In the genomic region with DNA sequence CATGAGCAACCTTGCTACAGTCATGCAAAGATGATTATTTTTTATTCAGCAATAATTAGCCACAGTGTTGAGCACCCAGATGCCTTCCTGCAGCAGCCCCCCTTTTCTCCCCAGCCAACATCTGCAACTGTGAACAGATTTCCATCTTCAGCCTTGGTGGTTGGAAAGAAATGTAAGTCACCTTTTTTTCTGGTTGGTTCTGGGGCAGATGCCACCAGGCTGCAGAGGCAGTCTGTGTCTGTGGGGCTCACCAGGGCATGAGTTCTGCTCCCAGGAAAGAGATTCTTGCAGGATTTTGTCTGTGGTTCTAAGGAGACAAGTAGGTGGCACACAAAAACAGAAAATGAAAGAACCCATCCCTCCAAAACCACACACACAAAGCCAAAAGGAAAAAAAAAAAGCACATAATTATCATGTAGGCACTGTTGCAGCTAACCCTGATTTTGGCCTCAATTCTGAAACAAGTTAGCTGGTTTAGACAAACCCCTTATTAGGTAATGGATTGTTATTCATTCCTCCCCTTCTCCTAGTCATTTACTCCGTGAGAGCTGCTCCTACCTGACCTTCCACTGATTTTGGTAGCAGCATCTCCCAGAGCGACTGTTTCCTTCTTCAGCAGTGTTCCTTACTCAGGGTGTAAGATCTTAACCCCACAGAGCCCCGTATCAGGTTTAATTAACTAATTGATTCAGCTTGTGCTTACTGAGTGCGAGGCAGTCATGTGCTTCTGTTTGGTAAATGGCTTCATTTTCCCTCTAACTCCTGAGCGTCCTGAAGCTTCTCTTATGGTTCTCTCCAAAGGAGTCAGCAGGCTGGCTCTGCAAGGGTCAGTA, we compare ENCODE assay signal across 9 cellular contexts. TPM values are rescaled to one million over a fixed set of nuclear protein-coding genes. Genes with fewer than 3 reads are reported as not detected.
DNase-seq lines count a peak whose midpoint lies in the region; ATAC-seq lines count a peak whose summit lies in the region.
"Had no signal": no experiment of that assay in that cellular context is flagged by ENCODE, and none has a peak within 500 bp of the region (broad histone marks: within the 10 kb centered on the region; RNA-seq: fewer than 3 reads in every experiment).

No MANE protein-coding gene starts in this region.

- peaks cover 23% of the 10 kb centered on the region for H3K4me1 ChIP-seq in CD8-positive, alpha-beta memory T cell (ENCODE audit: insufficient read depth, low read length)

- H3K9me3 ChIP-seq in CD8-positive, alpha-beta memory T cell (ENCODE audit: low read length) = no peaks in the 10 kb centered on the region

- H3K4me3 Mint-ChIP-seq in T-helper 1 cell treated with Interleukin-12 subunit alpha and Interleukin-12 subunit beta and Interleukin-4 antibody, amounts not matched to agents 30 μg/mL and 1 μg/mL, for 36 hours = peak overlapping the region; percentile 3
- H3K4me3 Mint-ChIP-seq in stimulated activated naive CD8-positive, alpha-beta T cell treated with anti-CD3 and anti-CD28 coated beads, Interleukin-15, Interleukin-2, amounts not matched to agents 100 ng/mL and 50 ng/mL, for 24 hours = peak overlapping the region; percentile 69
- peak overlapping the region in 3 of 7 donors; percentile 10 to 40 (median 23) for H3K4me3 Mint-ChIP-seq in CD8-positive, alpha-beta memory T cell

- ATAC-seq in HG02759 (IDR thresholded peaks at IDR 0.05; ENCODE audit: unreplicated experiment) = no peak

- no peaks in the 10 kb centered on the region for H3K27me3 ChIP-seq in CD8-positive, alpha-beta memory T cell (ENCODE audit: insufficient read depth, low read length, poor library complexity, severe bottlenecking)

- peak; percentile 25 for DNase-seq in NCI-H2107 treated with DMSO at 0.1 percent for 48 hours (lab: John Stamatoyannopoulos, UW; ENCODE audit: unreplicated experiment)
- DNase-seq in NCI-H2107 (lab: John Stamatoyannopoulos, UW) = no peak
- peak; percentile 74 for DNase-seq in fibroblast of peridontal ligament (ENCODE audit: extremely low read depth)
- DNase-seq in CD8-positive, alpha-beta memory T cell = no peak
- no peak for DNase-seq in effector CD8-positive, alpha-beta T cell (lab: John Stamatoyannopoulos, UW)
- DNase-seq: Right ventricle myocardium superior had no signal

- no peaks in the 10 kb centered on the region for H3K27me3 Mint-ChIP-seq in T-helper 1 cell treated with Interleukin-12 subunit alpha and Interleukin-12 subunit beta and Interleukin-4 antibody, amounts not matched to agents 30 μg/mL and 1 μg/mL, for 36 hours (ENCODE audit: low read depth)
- no peaks in the 10 kb centered on the region for H3K27me3 Mint-ChIP-seq in stimulated activated naive CD8-positive, alpha-beta T cell treated with anti-CD3 and anti-CD28 coated beads, Interleukin-15, Interleukin-2, amounts not matched to agents 100 ng/mL and 50 ng/mL, for 24 hours
- no peaks in the 10 kb centered on the region for H3K27me3 Mint-ChIP-seq in CD8-positive, alpha-beta memory T cell

- peaks cover 61% of the 10 kb centered on the region for H3K4me1 Mint-ChIP-seq in T-helper 1 cell treated with Interleukin-12 subunit alpha and Interleukin-12 subunit beta and Interleukin-4 antibody, amounts not matched to agents 30 μg/mL and 1 μg/mL, for 36 hours (ENCODE audit: low read depth)
- H3K4me1 Mint-ChIP-seq in stimulated activated naive CD8-positive, alpha-beta T cell treated with anti-CD3 and anti-CD28 coated beads, Interleukin-15, Interleukin-2, amounts not matched to agents 100 ng/mL and 50 ng/mL, for 24 hours (ENCODE audit: low read depth) = peaks cover 75% of the 10 kb centered on the region
- peaks cover 55 to 85% (median 77%) of the 10 kb centered on the region in 3 donors for H3K4me1 Mint-ChIP-seq in CD8-positive, alpha-beta memory T cell

- no peaks in the 10 kb centered on the region for H3K9me3 Mint-ChIP-seq in T-helper 1 cell treated with Interleukin-12 subunit alpha and Interleukin-12 subunit beta and Interleukin-4 antibody, amounts not matched to agents 30 μg/mL and 1 μg/mL, for 36 hours
- no peaks in the 10 kb centered on the region for H3K9me3 Mint-ChIP-seq in stimulated activated naive CD8-positive, alpha-beta T cell treated with anti-CD3 and anti-CD28 coated beads, Interleukin-15, Interleukin-2, amounts not matched to agents 100 ng/mL and 50 ng/mL, for 24 hours
- no peaks in the 10 kb centered on the region for H3K9me3 Mint-ChIP-seq in CD8-positive, alpha-beta memory T cell

- no peak overlapping the region for H3K27ac ChIP-seq in CD8-positive, alpha-beta memory T cell (ENCODE audit: low read depth, low read length)

- POLR2A ChIA-PET in CD8-positive, alpha-beta memory T cell (lab: Charles Lee) = no interaction called here

- no peaks in the 10 kb centered on the region for H3K36me3 ChIP-seq in CD8-positive, alpha-beta memory T cell (ENCODE audit: insufficient read depth, low read length)

- CTCF ChIA-PET in CD8-positive, alpha-beta memory T cell (lab: Charles Lee) = interaction anchor here (0.9 to 1.3 kb wide), 2 partner anchors 8 to 27 kb away, joined by 3 read pairs; no protein-coding TSS in a partner anchor

- H3K36me3 Mint-ChIP-seq in T-helper 1 cell treated with Interleukin-12 subunit alpha and Interleukin-12 subunit beta and Interleukin-4 antibody, amounts not matched to agents 30 μg/mL and 1 μg/mL, for 36 hours (ENCODE audit: low read depth) = no peaks in the 10 kb centered on the region
- peaks cover 18% of the 10 kb centered on the region for H3K36me3 Mint-ChIP-seq in stimulated activated naive CD8-positive, alpha-beta T cell treated with anti-CD3 and anti-CD28 coated beads, Interleukin-15, Interleukin-2, amounts not matched to agents 100 ng/mL and 50 ng/mL, for 24 hours (ENCODE audit: low read depth)
- peaks cover 3 to 4% (median 3%) of the 10 kb centered on the region in 3 donors for H3K36me3 Mint-ChIP-seq in CD8-positive, alpha-beta memory T cell

- peak overlapping the region; percentile 16 for H3K27ac Mint-ChIP-seq in T-helper 1 cell treated with Interleukin-12 subunit alpha and Interleukin-12 subunit beta and Interleukin-4 antibody, amounts not matched to agents 30 μg/mL and 1 μg/mL, for 36 hours
- peak overlapping the region; percentile 95 for H3K27ac Mint-ChIP-seq in stimulated activated naive CD8-positive, alpha-beta T cell treated with anti-CD3 and anti-CD28 coated beads, Interleukin-15, Interleukin-2, amounts not matched to agents 100 ng/mL and 50 ng/mL, for 24 hours
- H3K27ac Mint-ChIP-seq in CD8-positive, alpha-beta memory T cell = peak overlapping the region in 4 of 8 donors; percentile 40 to 95 (median 59)

- no peak overlapping the region for H3K4me3 ChIP-seq in CD8-positive, alpha-beta memory T cell (ENCODE audit: low read length)

RNA-seq across cellular contexts. Expression of a gene that starts 36.5 kb away (rescaled TPM):
- total RNA-seq in CD8-positive, alpha-beta memory T cell = 10 to 100 TPM; 65.6 to 69.0 TPM
- 15.7 TPM for polyA plus RNA-seq in CD8-positive, alpha-beta memory T cell

Comparison
In these comparisons a context has a peak if more than half of its experiments do, and no peak if none do; other contexts are left out.
1. DNase-seq: peak in NCI-H2107 treated with DMSO at 0.1 percent for 48 hours (single experiment) and fibroblast of peridontal ligament (single experiment); none in NCI-H2107 (single experiment), CD8-positive, alpha-beta memory T cell (0 of 5) and effector CD8-positive, alpha-beta T cell (single experiment).